ENCODE assay signal across 8 cellular contexts in the genomic region with DNA sequence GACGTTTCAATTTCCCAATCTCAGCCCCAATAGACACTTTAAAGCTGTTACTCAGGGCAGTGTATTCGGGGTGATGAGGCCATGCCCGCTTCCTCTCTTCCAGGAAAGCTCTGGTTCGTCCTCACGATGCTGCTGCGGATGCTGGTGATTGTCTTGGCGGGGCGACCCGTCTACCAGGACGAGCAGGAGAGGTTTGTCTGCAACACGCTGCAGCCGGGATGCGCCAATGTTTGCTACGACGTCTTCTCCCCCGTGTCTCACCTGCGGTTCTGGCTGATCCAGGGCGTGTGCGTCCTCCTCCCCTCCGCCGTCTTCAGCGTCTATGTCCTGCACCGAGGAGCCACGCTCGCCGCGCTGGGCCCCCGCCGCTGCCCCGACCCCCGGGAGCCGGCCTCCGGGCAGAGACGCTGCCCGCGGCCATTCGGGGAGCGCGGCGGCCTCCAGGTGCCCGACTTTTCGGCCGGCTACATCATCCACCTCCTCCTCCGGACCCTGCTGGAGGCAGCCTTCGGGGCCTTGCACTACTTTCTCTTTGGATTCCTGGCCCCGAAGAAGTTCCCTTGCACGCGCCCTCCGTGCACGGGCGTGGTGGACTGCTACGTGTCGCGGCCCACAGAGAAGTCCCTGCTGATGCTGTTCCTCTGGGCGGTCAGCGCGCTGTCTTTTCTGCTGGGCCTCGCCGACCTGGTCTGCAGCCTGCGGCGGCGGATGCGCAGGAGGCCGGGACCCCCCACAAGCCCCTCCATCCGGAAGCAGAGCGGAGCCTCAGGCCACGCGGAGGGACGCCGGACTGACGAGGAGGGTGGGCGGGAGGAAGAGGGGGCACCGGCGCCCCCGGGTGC. TPM values are rescaled to one million over a fixed set of nuclear protein-coding genes. Genes with fewer than 3 reads are reported as not detected.
DNase-seq lines count a peak whose midpoint lies in the region; ATAC-seq and TF ChIP-seq lines count a peak whose summit lies in the region.
"Had no signal": no experiment of that assay in that cellular context is flagged by ENCODE, and none has a peak within 500 bp of the region (broad histone marks: within the 10 kb centered on the region; RNA-seq: fewer than 3 reads in every experiment).

No MANE protein-coding gene starts in this region.

- no peak overlapping the region for H3K4me3 Mint-ChIP-seq in nephron progenitor cell

- H3K27me3 ChIP-seq in heart right ventricle, result peaks cover 0 to 66% (median 36%) of the 10 kb centered on the region in 7 donors
- H3K27me3 ChIP-seq in spleen (replicated peaks in 1 of 7), result peaks cover 7 to 75% (median 15%) of the 10 kb centered on the region in 7 donors
- H3K27me3 ChIP-seq in PC-9 (ENCODE audit: insufficient read depth, low read depth), result peaks cover 41% of the 10 kb centered on the region; the same call in 1 of the 2 replicates

- H3K4me2 ChIP-seq in PC-9, result no peak overlapping the region

- H3F3A ChIP-seq in PC-9 (ENCODE audit: insufficient read depth, low read depth), result no peaks in the 10 kb centered on the region

- ATAC-seq in GM19372 (IDR thresholded peaks at IDR 0.05; ENCODE audit: low read depth, unreplicated experiment) (peak; percentile 52), heart right ventricle (peak in 4 of 8 donors; percentile 26 to 52 (median 30))

- no peaks in the 10 kb centered on the region for H3K9me3 ChIP-seq in heart right ventricle
- peaks cover 0 to 12% (median 0%) of the 10 kb centered on the region in 8 donors for H3K9me3 ChIP-seq in spleen
- H3K9me3 ChIP-seq in PC-9 (ENCODE audit: insufficient read depth, low read depth), result no peaks in the 10 kb centered on the region

- no peak for TF ChIP-seq CTCF in heart right ventricle (IDR thresholded peaks at IDR 0.05)
- TF ChIP-seq CTCF in spleen (IDR thresholded peaks at IDR 0.05 in 8 of 11, conservative IDR thresholded peaks at IDR 0.05 in 3 of 11), result no peak
- TF ChIP-seq CTCF in GM10266 (IDR thresholded peaks at IDR 0.05; ENCODE audit: control insufficient read depth, insufficient read depth, low read depth, missing control alignments), result no peak
- no peak for TF ChIP-seq CTCF in PC-9 (conservative IDR thresholded peaks at IDR 0.05)
- no peak for TF ChIP-seq CTCF in nephron progenitor cell (IDR thresholded peaks at IDR 0.05)

- H4K20me1 ChIP-seq in PC-9 (ENCODE audit: insufficient read depth), result no peaks in the 10 kb centered on the region

- no peaks in the 10 kb centered on the region for H3K9me2 ChIP-seq in PC-9 (ENCODE audit: insufficient read depth)

- no peaks in the 10 kb centered on the region for H3K4me1 Mint-ChIP-seq in nephron progenitor cell

- peaks cover 15% of the 10 kb centered on the region for H3K9me3 Mint-ChIP-seq in nephron progenitor cell

- CTCF ChIA-PET in PC-9 (lab: Charles Lee), result no interaction called here

- 6 to 9% methylated on average over 70 to 75 of the region's 75 CpGs for WGBS in heart right ventricle, 2 donors
- WGBS in spleen, 5 donors, result 9 to 20% (median 14%) methylated on average over 64 to 75 of the region's 75 CpGs

- peaks cover 3% of the 10 kb centered on the region for H3K27me3 Mint-ChIP-seq in nephron progenitor cell (ENCODE audit: low read depth, poor library complexity)

- no peak overlapping the region for H2AFZ ChIP-seq in PC-9

- H3K36me3 ChIP-seq in heart right ventricle, result no peaks in the 10 kb centered on the region
- no peaks in the 10 kb centered on the region for H3K36me3 ChIP-seq in spleen
- H3K36me3 ChIP-seq in PC-9 (ENCODE audit: low read depth), result no peaks in the 10 kb centered on the region

- TF ChIP-seq POLR2A in spleen (IDR thresholded peaks at IDR 0.05), result no peak

- no peak overlapping the region for H3K27ac Mint-ChIP-seq in nephron progenitor cell

- H3K36me3 Mint-ChIP-seq in nephron progenitor cell (ENCODE audit: low read depth), result no peaks in the 10 kb centered on the region

- H3K4me3 ChIP-seq in heart right ventricle (peak overlapping the region; percentile 40 to 73 (median 53)), spleen (peak overlapping the region; percentile 22 to 68 (median 34)), PC-9 (no peak overlapping the region)

- intact Hi-C loops in heart right ventricle (cut with DNase I), result loop anchor here in 1 of 10 donors (10.0 kb wide), 1 partner anchor 363 kb away; no protein-coding TSS in a partner anchor
- intact Hi-C loops in spleen (cut with DNase I; ENCODE audit: low total_unique reads), result no loop called here
- intact Hi-C loops in PC-9 (cut with micrococcal nuclease; ENCODE audit: unreplicated experiment), result no loop called here

- H3K79me2 ChIP-seq in PC-9 (ENCODE audit: low read depth), result no peaks in the 10 kb centered on the region

- no TSS peak for BruUV-seq in PC-9 (replicated peaks; lab: Mats Ljungman, UMichigan)

- POLR2A ChIA-PET in PC-9 (lab: Charles Lee; ENCODE audit: unreplicated experiment), result interaction anchor here (0.7 kb wide), 1 partner anchor 1237 kb away, joined by 9 read pairs; no protein-coding TSS in a partner anchor

- H3K4me1 ChIP-seq in heart right ventricle (peaks cover 0 to 11% (median 10%) of the 10 kb centered on the region in 9 donors), spleen (peaks cover 0 to 13% (median 10%) of the 10 kb centered on the region in 6 donors), PC-9 (replicated peaks; ENCODE audit: insufficient read depth) (no peaks in the 10 kb centered on the region)

- DNase-seq in activated CD4-positive, alpha-beta T cell treated with anti-CD3 and anti-CD28 coated beads, Interleukin-2, amount 50 U/mL, for 48 hours, result peak; percentile 4 to 6
- no peak for DNase-seq in heart right ventricle
- no peak for DNase-seq in spleen
- no peak for DNase-seq in GM10266 (ENCODE audit: extremely low spot score)
- no peak for DNase-seq in PC-9
- no peak for DNase-seq in nephron progenitor cell
- DNase-seq: NCI-H226 had no signal

- H3K27ac ChIP-seq in heart right ventricle (no peak overlapping the region), spleen (no peak overlapping the region), PC-9 (no peak overlapping the region)

RNA-seq across cellular contexts. Expression of a gene that starts 2.6 kb away (rescaled TPM):
- total RNA-seq in heart right ventricle, result not detected
- polyA plus RNA-seq in heart right ventricle, result under 1 TPM in 1 of 2 donors, not detected in 1; 0.03 TPM
- not detected for total RNA-seq in spleen
- under 1 TPM in 2 of 3 donors, not detected in 1; 0.03 to 0.10 TPM for polyA plus RNA-seq in spleen
- not detected in 2 replicates for total RNA-seq in PC-9 (2021)

RNA-seq across cellular contexts. Expression of a gene that starts 34.4 kb away (rescaled TPM):
- 10 to 100 TPM in 3 of 10 donors, 1 to 10 TPM in 7; 3.0 to 19.5 (median 6.4) TPM for total RNA-seq in heart right ventricle
- 1 to 10 TPM; 1.7 to 4.8 TPM for polyA plus RNA-seq in heart right ventricle
- 10 to 100 TPM in 6 of 7 donors, 1 to 10 TPM in 1; 8.0 to 37.6 (median 19.9) TPM for total RNA-seq in spleen
- polyA plus RNA-seq in spleen, result 1 to 10 TPM in 2 of 3 donors, under 1 TPM in 1; 0.93 to 4.1 (median 1.5) TPM
- not detected in 2 replicates for total RNA-seq in PC-9 (2021)

Comparison
In these comparisons a context has a peak if more than half of its experiments do, and no peak if none do; other contexts are left out.
1. DNase-seq: peak in activated CD4-positive, alpha-beta T cell treated with anti-CD3 and anti-CD28 coated beads, Interleukin-2, amount 50 U/mL, for 48 hours (2 of 2); none in heart right ventricle (0 of 2), spleen (single experiment), GM10266 (single experiment), PC-9 (0 of 2) and nephron progenitor cell (single experiment).